Comparison of ENCODE assay signal across 10 cellular contexts in the genomic region with DNA sequence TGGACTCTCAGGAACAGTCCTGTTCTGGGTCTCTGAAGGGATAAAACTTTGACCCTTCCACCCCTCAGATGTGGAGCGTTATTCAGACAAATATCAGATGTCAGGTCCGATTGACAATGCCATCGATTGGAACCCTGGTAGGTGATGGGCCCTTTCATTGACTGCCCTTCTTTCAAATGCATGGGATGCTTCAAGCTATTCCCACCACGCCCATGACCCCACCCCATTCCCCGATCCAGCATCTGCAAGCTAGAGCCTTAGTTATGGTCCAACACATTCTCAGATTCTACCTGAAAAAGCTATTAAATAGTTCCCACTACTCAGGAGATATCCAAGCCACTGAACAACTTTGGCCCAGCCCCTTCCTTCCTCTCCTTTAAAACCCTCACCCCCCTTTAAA. TPM values are rescaled to one million over a fixed set of nuclear protein-coding genes. Genes with fewer than 3 reads are reported as not detected.
A peak's percentile ranks its signal among the peaks of the same experiment; 100 is the strongest.
DNase-seq lines count a peak whose midpoint lies in the region; ATAC-seq and TF ChIP-seq lines count a peak whose summit lies in the region.
"Had no signal": no experiment of that assay in that cellular context is flagged by ENCODE, and none has a peak within 500 bp of the region (broad histone marks: within the 10 kb centered on the region; RNA-seq: fewer than 3 reads in every experiment).

No MANE protein-coding gene starts in this region.

- DNase-seq in esophagus muscularis mucosa (ENCODE audit: extremely low spot score), result no peak
- DNase-seq in H4 (ENCODE audit: low spot score), result no peak
- no peak for DNase-seq in NCI-H510A (lab: John Stamatoyannopoulos, UW)
- no peak for DNase-seq in DMS 273 treated with DMSO at 0.1 percent for 48 hours (lab: John Stamatoyannopoulos, UW)

- no peak overlapping the region for H3K4me3 ChIP-seq in BLaER1 treated with 17β-estradiol and CSF1 and Interleukin-3, amounts not matched to agents 10 nM and 100 nM
- no peak overlapping the region for H3K4me3 ChIP-seq in OCI-LY3 (ENCODE audit: low read length)
- H3K4me3 ChIP-seq in esophagus muscularis mucosa, result peak overlapping the region in 1 of 4 donors; percentile 42
- no peak overlapping the region for H3K4me3 ChIP-seq in skin epidermis

- no peak for TF ChIP-seq POLR2A in esophagus muscularis mucosa (IDR thresholded peaks at IDR 0.05; ENCODE audit: low read depth)

- no peak overlapping the region for H2AFZ ChIP-seq in OCI-LY3 (ENCODE audit: low read depth, low read length)

- WGBS in esophagus muscularis mucosa, result 75% methylated on average over 5 of the region's 5 CpGs

- ATAC-seq in GM18519 (IDR thresholded peaks at IDR 0.05; ENCODE audit: low FRiP score, unreplicated experiment), result no peak

- peak overlapping the region in 9 of 11 experiments; percentile 8 to 80 (median 74); a peak in 13 of 22 replicates for H3K9ac ChIP-seq in BLaER1 treated with 17β-estradiol and CSF1 and Interleukin-3, amounts not matched to agents 10 nM and 100 nM
- H3K9ac ChIP-seq in OCI-LY3 (ENCODE audit: low read length), result peak overlapping the region; percentile 73; the same call in 1 of the 2 replicates

- intact Hi-C loops in esophagus muscularis mucosa (cut with DNase I), result loop anchor here (1.0 kb wide), 1 partner anchor 33 kb away; no protein-coding TSS in a partner anchor

- no peaks in the 10 kb centered on the region for H4K20me1 ChIP-seq in BLaER1 treated with 17β-estradiol and CSF1 and Interleukin-3, amounts not matched to agents 10 nM and 100 nM
- no peaks in the 10 kb centered on the region for H4K20me1 ChIP-seq in OCI-LY3 (ENCODE audit: insufficient read depth, low read length)

- H3K36me3 ChIP-seq in BLaER1 treated with 17β-estradiol and CSF1 and Interleukin-3, amounts not matched to agents 10 nM and 100 nM, result no peaks in the 10 kb centered on the region; a peak in 1 of 22 replicates
- H3K36me3 ChIP-seq in OCI-LY3 (replicated peaks; ENCODE audit: low read depth, low read length) (no peaks in the 10 kb centered on the region), esophagus muscularis mucosa (peaks cover 0 to 12% (median 5%) of the 10 kb centered on the region in 4 donors)
- H3K36me3 ChIP-seq: BE2C had no signal

- H3K79me2 ChIP-seq in OCI-LY3 (ENCODE audit: low read length), result no peaks in the 10 kb centered on the region

- no peaks in the 10 kb centered on the region for H3K27me3 ChIP-seq in BLaER1 treated with 17β-estradiol and CSF1 and Interleukin-3, amounts not matched to agents 10 nM and 100 nM
- no peaks in the 10 kb centered on the region for H3K27me3 ChIP-seq in OCI-LY3 (ENCODE audit: low read depth, low read length)
- H3K27me3 ChIP-seq in esophagus muscularis mucosa, result no peaks in the 10 kb centered on the region
- H3K27me3 ChIP-seq: BE2C had no signal

- TF ChIP-seq EP300 in esophagus muscularis mucosa (IDR thresholded peaks at IDR 0.05), result no peak

- H3K27ac ChIP-seq in BLaER1 treated with 17β-estradiol and CSF1 and Interleukin-3, amounts not matched to agents 10 nM and 100 nM, result peak overlapping the region in 6 of 11 experiments; percentile 35 to 95 (median 90); a peak in 8 of 22 replicates
- H3K27ac ChIP-seq in OCI-LY3 (ENCODE audit: low read length) (peak overlapping the region; percentile 8; the same call in 1 of the 2 replicates), esophagus muscularis mucosa (replicated peaks in 1 of 4) (peak overlapping the region; percentile 89 to 96 (median 93)), skin epidermis (peak overlapping the region in 12 of 21 experiments; percentile 41 to 98 (median 92))

- H3K4me2 ChIP-seq in BLaER1 treated with 17β-estradiol and CSF1 and Interleukin-3, amounts not matched to agents 10 nM and 100 nM, result peak overlapping the region; percentile 71 to 96 (median 86)
- peak overlapping the region; percentile 48 for H3K4me2 ChIP-seq in OCI-LY3 (ENCODE audit: low read length)

- TF ChIP-seq CTCF in OCI-LY3 (IDR thresholded peaks at IDR 0.05; ENCODE audit: low read depth, low read length), result no peak
- TF ChIP-seq CTCF in esophagus muscularis mucosa (IDR thresholded peaks at IDR 0.05), result no peak

- peaks cover 42 to 52% (median 49%) of the 10 kb centered on the region in 10 experiments for H3K4me1 ChIP-seq in BLaER1 treated with 17β-estradiol and CSF1 and Interleukin-3, amounts not matched to agents 10 nM and 100 nM
- H3K4me1 ChIP-seq in OCI-LY3 (ENCODE audit: low read length) (peaks cover 39% of the 10 kb centered on the region), esophagus muscularis mucosa (peaks cover 43 to 52% (median 50%) of the 10 kb centered on the region in 4 donors)

- H3K9me3 ChIP-seq in BLaER1 treated with 17β-estradiol and CSF1 and Interleukin-3, amounts not matched to agents 10 nM and 100 nM (replicated peaks in 1 of 11), result no peaks in the 10 kb centered on the region
- H3K9me3 ChIP-seq in OCI-LY3 (ENCODE audit: insufficient read depth, low read length), result no peaks in the 10 kb centered on the region
- H3K9me3 ChIP-seq in esophagus muscularis mucosa, result no peaks in the 10 kb centered on the region
- H3K9me3 ChIP-seq: BE2C had no signal

RNA-seq across cellular contexts. Expression of a gene that starts 12.5 kb away (rescaled TPM):
- 10 to 100 TPM; 29.0 to 41.5 (median 35.5) TPM for total RNA-seq in esophagus muscularis mucosa
- total RNA-seq in H4 (2014; rRNA removed; shearing (Covaris generic)), result 16.9 and 21.2 TPM in 2 replicates

RNA-seq across cellular contexts. Expression of a gene that starts 12.6 kb away (rescaled TPM):
- total RNA-seq in esophagus muscularis mucosa, result 1 to 10 TPM in 3 of 4 donors, under 1 TPM in 1; 0.66 to 1.7 (median 1.3) TPM
- 0.54 and 0.70 TPM in 2 replicates for total RNA-seq in H4 (2014; rRNA removed; shearing (Covaris generic))

RNA-seq across cellular contexts. Expression of a gene that starts 19.2 kb away (rescaled TPM):
- total RNA-seq in esophagus muscularis mucosa, result 10 to 100 TPM; 33.2 to 55.0 (median 41.7) TPM
- 15.1 and 18.7 TPM in 2 replicates for total RNA-seq in H4 (2014; rRNA removed; shearing (Covaris generic))

RNA-seq across cellular contexts. Expression of a gene that starts 19.4 kb away (rescaled TPM):
- 1,000 to 10,000 TPM; 1,186 to 4,171 (median 2,482) TPM for total RNA-seq in esophagus muscularis mucosa
- total RNA-seq in H4 (2014; rRNA removed; shearing (Covaris generic)), result 101 and 102 TPM in 2 replicates

RNA-seq across cellular contexts. Expression of a gene that starts 44.5 kb away (rescaled TPM):
- not detected for total RNA-seq in esophagus muscularis mucosa
- total RNA-seq in H4 (2014; rRNA removed; shearing (Covaris generic)), result not detected in 2 replicates
- total RNA-seq: esophagus mucosa had no signal

Comparison
In these comparisons a context has a peak if more than half of its experiments do, and no peak if none do; other contexts are left out.
1. H3K27ac ChIP-seq: peak in every context shown above with its lines; median percentile 93 in esophagus muscularis mucosa; 92 in skin epidermis; 90 in BLaER1 treated with 17β-estradiol and CSF1 and Interleukin-3, amounts not matched to agents 10 nM and 100 nM; 8 in OCI-LY3.